ENCODE assay signal across 8 cellular contexts in genomic region chr5:5494489-5495402, GRCh38.
A peak's percentile ranks its signal among the peaks of the same experiment; 100 is the strongest.
DNase-seq lines count a peak whose midpoint lies in the region; ATAC-seq and TF ChIP-seq lines count a peak whose summit lies in the region.

No MANE protein-coding gene starts in this region.

- DNase-seq in CD14-positive monocyte (ENCODE audit: low spot score) (no peak), GM20000 (ENCODE audit: low spot score) (peak; percentile 82), HUDEP-2 (lab: John Stamatoyannopoulos, UW; ENCODE audit: unreplicated experiment in 76 of 76) (peak in 65 of 76 experiments; percentile 1 to 81 (median 59)), chondrocyte (ENCODE audit: low spot score) (no peak), NCI-H128 (lab: John Stamatoyannopoulos, UW; ENCODE audit: unreplicated experiment) (no peak)
- peak; percentile 86 for DNase-seq in activated CD4-positive, alpha-beta T cell treated with anti-CD3 and anti-CD28 coated beads for 36 hours
- peak; percentile 50 for DNase-seq in stimulated activated CD8-positive, alpha-beta memory T cell treated with anti-CD3 and anti-CD28 coated beads, Interleukin-15, amount 100 ng/mL, for 24 hours (ENCODE audit: low read depth)

- H3K27me3 Mint-ChIP-seq in CD14-positive monocyte (ENCODE audit: low read depth in 3 of 3) (peaks cover 28 to 44% (median 34%) of the 10 kb centered on the region in 3 donors), chondrocyte (ENCODE audit: low read depth) (no peaks in the 10 kb centered on the region)
- H3K27me3 Mint-ChIP-seq in activated CD4-positive, alpha-beta T cell treated with anti-CD3 and anti-CD28 coated beads for 36 hours, result peaks cover 10% of the 10 kb centered on the region

- 18% methylated on average over 62 of the region's 62 CpGs for WGBS in liver

- peak in 1 of 2 donors; percentile 6 for TF ChIP-seq RAD21 in liver (IDR thresholded peaks at IDR 0.05)

- H3K4me3 ChIP-seq in liver (ENCODE audit: low read depth in 1 of 3, low read length in 3 of 3), result peak overlapping the region in 1 of 3 donors; percentile 16

- H3K9me3 Mint-ChIP-seq in CD14-positive monocyte (no peaks in the 10 kb centered on the region), chondrocyte (ENCODE audit: low read depth) (no peaks in the 10 kb centered on the region)
- no peaks in the 10 kb centered on the region for H3K9me3 Mint-ChIP-seq in activated CD4-positive, alpha-beta T cell treated with anti-CD3 and anti-CD28 coated beads for 36 hours (ENCODE audit: low read depth)

- no peaks in the 10 kb centered on the region for H3K27me3 ChIP-seq in liver (ENCODE audit: control insufficient read depth in 4 of 4, insufficient read depth in 4 of 4, low read length in 3 of 4)

- no peak overlapping the region for H3K9ac ChIP-seq in liver (ENCODE audit: low read depth in 1 of 2, low read length in 2 of 2)

- POLR2A ChIA-PET in activated CD4-positive, alpha-beta T cell treated with anti-CD3 and anti-CD28 coated beads for 36 hours (lab: Charles Lee), result no interaction called here

- H3K4me1 ChIP-seq in liver (ENCODE audit: control insufficient read depth in 4 of 4, insufficient read depth in 4 of 4, low read length in 3 of 4), result peaks cover 1 to 7% (median 4%) of the 10 kb centered on the region in 4 donors

- H3K4me3 Mint-ChIP-seq in CD14-positive monocyte (peak overlapping the region; percentile 44 to 74), chondrocyte (ENCODE audit: unreplicated experiment) (peak overlapping the region; percentile 34)
- H3K4me3 Mint-ChIP-seq in activated CD4-positive, alpha-beta T cell treated with anti-CD3 and anti-CD28 coated beads for 36 hours, result no peak overlapping the region

- TF ChIP-seq CTCF in CD14-positive monocyte (IDR thresholded peaks at IDR 0.05), result no peak
- no peak for TF ChIP-seq CTCF in GM20000 (IDR thresholded peaks at IDR 0.05; ENCODE audit: extremely low read depth, missing control alignments)
- TF ChIP-seq CTCF in chondrocyte (IDR thresholded peaks at IDR 0.05), result no peak
- TF ChIP-seq CTCF in liver (IDR thresholded peaks at IDR 0.05; ENCODE audit: low read depth, low read length, missing input control), result no peak

- H3K27ac ChIP-seq in liver (ENCODE audit: low read depth in 1 of 2, low read length in 2 of 2), result no peak overlapping the region

- no peak overlapping the region for H3K27ac Mint-ChIP-seq in CD14-positive monocyte
- H3K27ac Mint-ChIP-seq in activated CD4-positive, alpha-beta T cell treated with anti-CD3 and anti-CD28 coated beads for 36 hours, result no peak overlapping the region
- H3K27ac Mint-ChIP-seq in chondrocyte (ENCODE audit: unreplicated experiment), result no peak overlapping the region

- CTCF ChIA-PET in activated CD4-positive, alpha-beta T cell treated with anti-CD3 and anti-CD28 coated beads for 36 hours (lab: Charles Lee), result interaction anchor here (0.6 kb wide), 1 partner anchor 14 kb away, joined by 3 read pairs; no protein-coding TSS in a partner anchor

- peaks cover 14% of the 10 kb centered on the region for H3K4me1 Mint-ChIP-seq in CD14-positive monocyte
- peaks cover 13% of the 10 kb centered on the region for H3K4me1 Mint-ChIP-seq in activated CD4-positive, alpha-beta T cell treated with anti-CD3 and anti-CD28 coated beads for 36 hours
- peaks cover 17% of the 10 kb centered on the region for H3K4me1 Mint-ChIP-seq in chondrocyte (ENCODE audit: low read depth)

- H3K36me3 ChIP-seq in liver (ENCODE audit: control insufficient read depth in 4 of 4, insufficient read depth in 3 of 4, low read depth in 1 of 4, low read length in 3 of 4), result peaks cover under 1 to 2% (median under 1%) of the 10 kb centered on the region in 4 donors

- H3K36me3 Mint-ChIP-seq in CD14-positive monocyte, result peaks cover 7% of the 10 kb centered on the region in 2 donors
- peaks cover under 1% of the 10 kb centered on the region for H3K36me3 Mint-ChIP-seq in activated CD4-positive, alpha-beta T cell treated with anti-CD3 and anti-CD28 coated beads for 36 hours (ENCODE audit: low read depth)
- H3K36me3 Mint-ChIP-seq in chondrocyte (ENCODE audit: low read depth), result peaks cover 2% of the 10 kb centered on the region

- H3K9me3 ChIP-seq in liver (ENCODE audit: control insufficient read depth in 4 of 4, low read length in 3 of 4), result no peaks in the 10 kb centered on the region

- ATAC-seq in activated CD4-positive, alpha-beta T cell treated with anti-CD3 and anti-CD28 coated beads for 36 hours, result peak; percentile 93

- intact Hi-C loops in CD14-positive monocyte (cut with micrococcal nuclease), result loop anchor here in 1 of 2 donors (10.0 kb wide), 1 partner anchor 1250 kb away; no protein-coding TSS in a partner anchor
- intact Hi-C loops in activated CD4-positive, alpha-beta T cell treated with anti-CD3 and anti-CD28 coated beads for 36 hours (cut with DNase I, micrococcal nuclease), result loop anchor here (5.0 to 10.0 kb wide), 8 partner anchors 148 to 1253 kb away; partner anchors contain the start of gene MED10 (in 2 of the 2)

TF ChIP-seq in liver, 16 proteins besides CTCF, POLR2A, EP300 and RAD21:
- TF ChIP-seq GABPA (IDR thresholded peaks at IDR 0.05 in 1 of 2, conservative IDR thresholded peaks at IDR 0.05 in 1 of 2) (no peak), NR2F2 (IDR thresholded peaks at IDR 0.05) (no peak), FOXA1 (IDR thresholded peaks at IDR 0.05) (no peak), EGR1 (IDR thresholded peaks at IDR 0.05; ENCODE audit: low read depth in 2 of 2) (peak; percentile 48 to 60), RXRA (IDR thresholded peaks at IDR 0.05) (no peak), TAF1 (conservative IDR thresholded peaks at IDR 0.05) (no peak)
TF ChIP-seq in liver: peak in this region for 1.

Comparison
In these comparisons a context has a peak if more than half of its experiments do, and no peak if none do; other contexts are left out.
1. DNase-seq: peak in GM20000 (single experiment), HUDEP-2 (65 of 76), activated CD4-positive, alpha-beta T cell treated with anti-CD3 and anti-CD28 coated beads for 36 hours (single experiment) and stimulated activated CD8-positive, alpha-beta memory T cell treated with anti-CD3 and anti-CD28 coated beads, Interleukin-15, amount 100 ng/mL, for 24 hours (single experiment); none in CD14-positive monocyte (single experiment), chondrocyte (single experiment) and NCI-H128 (single experiment).